In the genomic region with DNA sequence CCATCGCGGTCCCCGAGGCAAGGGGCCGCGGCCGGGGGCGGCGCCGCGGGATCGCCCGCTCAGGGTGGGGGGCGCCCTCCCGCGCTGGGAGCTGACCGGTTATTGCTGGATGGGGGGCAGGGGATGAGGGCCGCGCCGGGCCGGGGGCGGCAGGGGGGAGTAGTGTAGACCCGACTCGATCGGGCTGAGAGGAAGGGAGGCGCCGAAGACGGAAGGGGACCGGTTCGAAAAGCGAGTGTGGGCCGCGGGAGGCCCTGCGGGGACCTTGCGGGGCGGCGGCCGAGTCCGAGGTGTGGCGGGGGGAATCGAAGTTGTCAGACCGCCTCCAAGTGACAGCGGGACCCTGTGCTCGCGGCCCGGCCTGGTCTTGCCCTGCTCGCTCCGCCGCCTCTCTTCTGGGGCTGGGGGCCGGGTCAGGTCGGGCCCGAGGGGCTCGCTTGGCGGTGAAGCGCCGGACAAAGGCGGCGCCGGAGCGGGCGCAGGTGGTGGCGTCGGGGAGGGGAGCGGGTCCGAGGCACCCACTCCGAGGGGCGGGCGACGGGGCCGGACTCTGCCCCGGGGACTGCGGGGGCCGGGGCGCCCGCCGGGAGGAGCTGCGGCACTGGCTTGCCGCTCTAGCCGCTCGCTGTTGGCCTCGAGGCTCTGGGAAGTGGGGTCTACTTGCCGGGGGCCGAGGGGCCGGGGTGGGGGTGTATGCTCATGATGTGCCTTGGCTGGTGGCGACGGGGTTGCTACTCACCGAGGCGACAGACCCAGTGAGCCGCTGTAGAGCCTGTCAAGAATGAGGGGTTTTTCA, we compare ENCODE assay signal across 8 cellular contexts. TPM values are rescaled to one million over a fixed set of nuclear protein-coding genes. Genes with fewer than 3 reads are reported as not detected.
A peak's percentile ranks its signal among the peaks of the same experiment; 100 is the strongest.
DNase-seq lines count a peak whose midpoint lies in the region; ATAC-seq, FAIRE-seq and TF ChIP-seq lines count a peak whose summit lies in the region.

No MANE protein-coding gene starts in this region.

- TF ChIP-seq POLR2A in IMR-90 (IDR thresholded peaks at IDR 0.05; ENCODE audit: low read depth, low read length), result no peak

- no peak overlapping the region; the same call in 1 of the 2 replicates for H3K27ac ChIP-seq in IMR-90 (ENCODE audit: insufficient read depth, low read length)

- POLR2A ChIA-PET in IMR-90 (lab: Charles Lee; ENCODE audit: unreplicated experiment), result interaction anchor here (0.6 kb wide), 1 partner anchor 342 kb away, joined by 14 read pairs; no protein-coding TSS in a partner anchor

- peak overlapping the region; percentile 81 for H3K27ac Mint-ChIP-seq in activated naive CD4-positive, alpha-beta T cell treated with anti-CD3 and anti-CD28 coated beads, Interleukin-2, amount 50 U/mL, for 24 hours
- peak overlapping the region; percentile 34 for H3K27ac Mint-ChIP-seq in stimulated activated effector memory CD8-positive, alpha-beta T cell treated with anti-CD3 and anti-CD28 coated beads, Interleukin-12 subunit alpha, Interleukin-12 subunit beta, amount 100 ng/mL, for 72 hours

- no peak overlapping the region for H4K8ac ChIP-seq in IMR-90 (ENCODE audit: low read depth in 2 of 2, low read length in 2 of 2)

- peak; percentile 17; the same call in 1 of the 2 replicates for TF ChIP-seq RAD21 in IMR-90 (IDR thresholded peaks at IDR 0.05; ENCODE audit: low read length)

- TF ChIP-seq CTCF in IMR-90 (conservative IDR thresholded peaks at IDR 0.05; ENCODE audit: low read depth, low read length), result 0 out of 2 replicates have a peak, but pooled peaks have one; percentile 23

- BruUV-seq in IMR-90 (replicated peaks; lab: Mats Ljungman, UMichigan), result no TSS peak

- ATAC-seq in IMR-90 (ENCODE audit: low read depth) (no peak), HG03139 (IDR thresholded peaks at IDR 0.05; ENCODE audit: unreplicated experiment) (no peak), HG02759 (IDR thresholded peaks at IDR 0.05; ENCODE audit: unreplicated experiment) (no peak)
- peak; percentile 1 for ATAC-seq in stimulated activated effector memory CD8-positive, alpha-beta T cell treated with anti-CD3 and anti-CD28 coated beads, Interleukin-12 subunit alpha, Interleukin-12 subunit beta, amount 100 ng/mL, for 72 hours

- peaks cover 12% of the 10 kb centered on the region for H3K9me1 ChIP-seq in IMR-90 (ENCODE audit: insufficient read depth, low read length)

- H3K4me1 Mint-ChIP-seq in activated naive CD4-positive, alpha-beta T cell treated with anti-CD3 and anti-CD28 coated beads, Interleukin-2, amount 50 U/mL, for 24 hours, result peaks cover 59% of the 10 kb centered on the region
- H3K4me1 Mint-ChIP-seq in stimulated activated effector memory CD8-positive, alpha-beta T cell treated with anti-CD3 and anti-CD28 coated beads, Interleukin-12 subunit alpha, Interleukin-12 subunit beta, amount 100 ng/mL, for 72 hours, result peaks cover 71% of the 10 kb centered on the region

- no peaks in the 10 kb centered on the region for H3K9me3 ChIP-seq in IMR-90 (ENCODE audit: control insufficient read depth, insufficient read depth, low read length)
- no peaks in the 10 kb centered on the region for H3K9me3 ChIP-seq in iPS-18c (ENCODE audit: control insufficient read depth, insufficient read depth, low read length)

- H3K9ac ChIP-seq in IMR-90 (ENCODE audit: low read depth, low read length), result peak overlapping the region; percentile 55

- no peak overlapping the region for H3K18ac ChIP-seq in IMR-90 (ENCODE audit: low read depth, low read length)

- H2BK20ac ChIP-seq in IMR-90 (ENCODE audit: low read depth, low read length), result no peak overlapping the region

- peaks cover 33% of the 10 kb centered on the region for H3K27me3 ChIP-seq in IMR-90 (ENCODE audit: control insufficient read depth, insufficient read depth, low read length)

- H4K20me1 ChIP-seq in IMR-90 (ENCODE audit: insufficient read depth, low read length), result peaks cover 46% of the 10 kb centered on the region

- no peak overlapping the region for H2AK9ac ChIP-seq in IMR-90 (replicated peaks; ENCODE audit: low read depth, low read length, poor library complexity)

- H3K56ac ChIP-seq in IMR-90 (ENCODE audit: extremely low read depth, insufficient read depth, low read length), result no peak overlapping the region

- H2BK120ac ChIP-seq in IMR-90 (ENCODE audit: low read depth, low read length), result no peak overlapping the region

- H3K4ac ChIP-seq in IMR-90 (ENCODE audit: low read depth, low read length), result no peak overlapping the region

- no peak overlapping the region for H3K14ac ChIP-seq in IMR-90 (replicated peaks; ENCODE audit: low read depth, low read length)

- peak overlapping the region; percentile 79 for H3K4me2 ChIP-seq in IMR-90 (ENCODE audit: low read depth, low read length)

- no peak for FAIRE-seq in frontal cortex (lab: Jason Lieb, UNC)

- H2BK5ac ChIP-seq in IMR-90 (ENCODE audit: low read depth, low read length, poor library complexity, severe bottlenecking), result no peak overlapping the region

- H2AK5ac ChIP-seq in IMR-90 (ENCODE audit: low read depth, low read length), result no peak overlapping the region

- H3K36me3 ChIP-seq in IMR-90 (ENCODE audit: control insufficient read depth, insufficient read depth, low read length), result no peaks in the 10 kb centered on the region

- H3K27me3 Mint-ChIP-seq in activated naive CD4-positive, alpha-beta T cell treated with anti-CD3 and anti-CD28 coated beads, Interleukin-2, amount 50 U/mL, for 24 hours, result peaks cover 8% of the 10 kb centered on the region

- peaks cover 18% of the 10 kb centered on the region for H3K4me1 ChIP-seq in IMR-90 (ENCODE audit: control insufficient read depth, insufficient read depth, low read length)

- peak overlapping the region; percentile 83 for H3K4me3 ChIP-seq in IMR-90 (ENCODE audit: insufficient read depth, low read depth, low read length)
- peak overlapping the region; percentile 73 for H3K4me3 ChIP-seq in iPS-18c (ENCODE audit: insufficient read depth, low read depth, low read length)

- H3K23ac ChIP-seq in IMR-90 (ENCODE audit: low read depth, low read length), result no peak overlapping the region

- in situ Hi-C loops in IMR-90 (cut with MboI; ENCODE audit: low sequenced_read_pairs), result no loop called here

- H4K91ac ChIP-seq in IMR-90 (ENCODE audit: insufficient read depth, low read depth, low read length), result no peak overlapping the region

- 3% methylated on average over 33 of the region's 88 CpGs; no CpG with 5 or more reads in 1 of the 2 experiments for WGBS in IMR-90 (ENCODE audit: extremely low coverage in 2 of 2, insufficient read length in 1 of 2), 2 experiments

- peak overlapping the region; percentile 79 for H2AFZ ChIP-seq in IMR-90 (replicated peaks; ENCODE audit: low read length, poor library complexity)

- dilution Hi-C loops in IMR-90 (cut with HindIII; ENCODE audit: low sequenced_read_pairs, unreplicated experiment), result no loop called here

- peaks cover 17 to 45% of the 10 kb centered on the region in 2 experiments for H3K79me1 ChIP-seq in IMR-90 (ENCODE audit: low read depth in 1 of 2, low read length in 2 of 2)

- peak overlapping the region; percentile 88 for H3K4me3 Mint-ChIP-seq in activated naive CD4-positive, alpha-beta T cell treated with anti-CD3 and anti-CD28 coated beads, Interleukin-2, amount 50 U/mL, for 24 hours
- H3K4me3 Mint-ChIP-seq in stimulated activated effector memory CD8-positive, alpha-beta T cell treated with anti-CD3 and anti-CD28 coated beads, Interleukin-12 subunit alpha, Interleukin-12 subunit beta, amount 100 ng/mL, for 72 hours, result peak overlapping the region; percentile 100

- DNase-seq in GM03348 (ENCODE audit: low spot score), result peak; percentile 61
- no peak for DNase-seq in IMR-90
- peak in 1 of 2 donors; percentile 68 for DNase-seq in stimulated activated effector memory CD8-positive, alpha-beta T cell treated with anti-CD3 and anti-CD28 coated beads, Interleukin-12 subunit alpha, Interleukin-12 subunit beta, amount 100 ng/mL, for 72 hours (ENCODE audit: low spot score in 2 of 2)
- no peak for DNase-seq in frontal cortex (ENCODE audit: low spot score in 2 of 2)

- no peaks in the 10 kb centered on the region for H3K9me3 Mint-ChIP-seq in activated naive CD4-positive, alpha-beta T cell treated with anti-CD3 and anti-CD28 coated beads, Interleukin-2, amount 50 U/mL, for 24 hours
- no peaks in the 10 kb centered on the region for H3K9me3 Mint-ChIP-seq in stimulated activated effector memory CD8-positive, alpha-beta T cell treated with anti-CD3 and anti-CD28 coated beads, Interleukin-12 subunit alpha, Interleukin-12 subunit beta, amount 100 ng/mL, for 72 hours

- CTCF ChIA-PET in IMR-90 (lab: Yijun Ruan, JAX), result no interaction called here

- no peaks in the 10 kb centered on the region for H3K36me3 Mint-ChIP-seq in activated naive CD4-positive, alpha-beta T cell treated with anti-CD3 and anti-CD28 coated beads, Interleukin-2, amount 50 U/mL, for 24 hours
- peaks cover 7% of the 10 kb centered on the region for H3K36me3 Mint-ChIP-seq in stimulated activated effector memory CD8-positive, alpha-beta T cell treated with anti-CD3 and anti-CD28 coated beads, Interleukin-12 subunit alpha, Interleukin-12 subunit beta, amount 100 ng/mL, for 72 hours

- intact Hi-C loops in IMR-90 (cut with micrococcal nuclease), result loop anchor here (5.0 kb wide), 1 partner anchor 70 kb away; no protein-coding TSS in a partner anchor

- no peak overlapping the region for H4K5ac ChIP-seq in IMR-90 (ENCODE audit: low read depth, low read length)

- no peak overlapping the region for H2BK15ac ChIP-seq in IMR-90 (ENCODE audit: low read depth, low read length)

TF ChIP-seq in IMR-90, 13 proteins besides CTCF, POLR2A, EP300 and RAD21 (continues in another document):
- TF ChIP-seq MXI1 (IDR thresholded peaks at IDR 0.05; ENCODE audit: borderline replicate concordance, low read depth, low read length), result no peak

RNA-seq across cellular contexts. Expression of a gene that starts 1.2 kb away (rescaled TPM):
- 3.0 and 3.6 TPM in 2 replicates for total RNA-seq in IMR-90 (2012; rRNA removed)
- polyA plus RNA-seq in IMR-90 (2012; rRNA removed), result 8.1 and 8.7 TPM in 2 replicates
- 6.7 and 8.5 TPM in 2 replicates for polyA plus RNA-seq in IMR-90 (2012; cell fraction: cytosol; rRNA removed)
- 16.1 and 18.7 TPM in 2 replicates for polyA plus RNA-seq in IMR-90 (2012; cell fraction: nucleus; rRNA removed; ENCODE audit: low replicate concordance)
- total RNA-seq in frontal cortex, result 7.3 TPM

RNA-seq across cellular contexts. Expression of a gene that starts 28.9 kb away (rescaled TPM):
- total RNA-seq in IMR-90 (2012; rRNA removed) (3.3 and 3.8 TPM in 2 replicates), frontal cortex (0.82 TPM)
- polyA plus RNA-seq in IMR-90 (2012; rRNA removed), result 19.5 and 20.6 TPM in 2 replicates
- 14.8 and 30.7 TPM in 2 replicates for polyA plus RNA-seq in IMR-90 (2012; cell fraction: cytosol; rRNA removed)
- 7.1 and 9.7 TPM in 2 replicates for polyA plus RNA-seq in IMR-90 (2012; cell fraction: nucleus; rRNA removed; ENCODE audit: low replicate concordance)

RNA-seq across cellular contexts. Expression of a gene that starts 36.3 kb away (rescaled TPM):
- total RNA-seq in IMR-90 (2012; rRNA removed) (27.5 and 31.7 TPM in 2 replicates), frontal cortex (15.1 TPM)
- polyA plus RNA-seq in IMR-90 (2012; rRNA removed), result 38.3 and 41.1 TPM in 2 replicates
- polyA plus RNA-seq in IMR-90 (2012; cell fraction: cytosol; rRNA removed), result 29.2 and 45.5 TPM in 2 replicates
- polyA plus RNA-seq in IMR-90 (2012; cell fraction: nucleus; rRNA removed; ENCODE audit: low replicate concordance), result 59.4 and 93.2 TPM in 2 replicates

RNA-seq across cellular contexts. Expression of a gene that starts 59.4 kb away (rescaled TPM):
- total RNA-seq in IMR-90 (2012; rRNA removed) (73.5 and 73.6 TPM in 2 replicates), frontal cortex (22.4 TPM)
- 31.2 and 33.1 TPM in 2 replicates for polyA plus RNA-seq in IMR-90 (2012; rRNA removed)
- 8.8 and 11.8 TPM in 2 replicates for polyA plus RNA-seq in IMR-90 (2012; cell fraction: cytosol; rRNA removed)
- polyA plus RNA-seq in IMR-90 (2012; cell fraction: nucleus; rRNA removed; ENCODE audit: low replicate concordance), result 4.1 and 22.6 TPM in 2 replicates
